ENCODE assay signal across 8 cellular contexts in genomic region chr19:49801966-49802661, GRCh38. TPM values are rescaled to one million over a fixed set of nuclear protein-coding genes. Genes with fewer than 3 reads are reported as not detected.
DNase-seq lines count a peak whose midpoint lies in the region; ATAC-seq and TF ChIP-seq lines count a peak whose summit lies in the region.

No MANE protein-coding gene starts in this region.

- H3K4me3 ChIP-seq in BJ (ENCODE audit: low read depth, low read length) (peak overlapping the region; percentile 46), thoracic aorta (peak overlapping the region; percentile 48)

- peaks cover 0 to 7% of the 10 kb centered on the region in 2 donors for H3K4me1 ChIP-seq in thoracic aorta (ENCODE audit: control insufficient read depth in 1 of 2, low read depth in 2 of 2)

- H3K27me3 ChIP-seq in BJ (ENCODE audit: control insufficient read depth, insufficient read depth, low read length), result no peaks in the 10 kb centered on the region
- no peaks in the 10 kb centered on the region for H3K27me3 ChIP-seq in thoracic aorta (replicated peaks; ENCODE audit: insufficient read depth)

- ATAC-seq in left colon, result peak; percentile 61
- no peak for ATAC-seq in thoracic aorta (ENCODE audit: insufficient number of reproducible peaks, low FRiP score, low read depth)
- ATAC-seq in HG03442 (IDR thresholded peaks at IDR 0.05; ENCODE audit: unreplicated experiment), result no peak

- DNase-seq in BJ (ENCODE audit: low read depth), result peak; percentile 29
- peak; percentile 76 for DNase-seq in NCI-H2227 (lab: John Stamatoyannopoulos, UW; ENCODE audit: unreplicated experiment)
- DNase-seq in chondrocyte (ENCODE audit: low spot score), result no peak
- peak; percentile 77 to 81 for DNase-seq in left colon
- peak; percentile 75 for DNase-seq in thoracic aorta (ENCODE audit: low spot score)
- DNase-seq in activated T-cell treated with anti-CD3 and anti-CD28 coated beads, Interleukin-2, amount 50 U/mL, for 1 hour, result no peak
- no peak for DNase-seq in GM19240 (ENCODE audit: insufficient read length, low spot score)

- POLR2A ChIA-PET in BJ (lab: Charles Lee), result interaction anchor here (0.6 kb wide), 1 partner anchor 16 kb away, joined by 5 read pairs; no protein-coding TSS in a partner anchor

- no peaks in the 10 kb centered on the region for H3K27me3 Mint-ChIP-seq in chondrocyte (ENCODE audit: low read depth)

- CTCF ChIA-PET in BJ (lab: Yijun Ruan, JAX), result no interaction called here

- peak overlapping the region; percentile 5 to 37 for H3K27ac ChIP-seq in thoracic aorta

- peaks cover 33% of the 10 kb centered on the region for H3K36me3 Mint-ChIP-seq in chondrocyte (ENCODE audit: low read depth)

- H3K9me3 Mint-ChIP-seq in chondrocyte (ENCODE audit: low read depth), result no peaks in the 10 kb centered on the region

- peaks cover 46% of the 10 kb centered on the region for H3K36me3 ChIP-seq in BJ (ENCODE audit: control insufficient read depth, insufficient read depth, low read length)
- peaks cover 49% of the 10 kb centered on the region for H3K36me3 ChIP-seq in thoracic aorta

- H3K27ac Mint-ChIP-seq in chondrocyte (ENCODE audit: unreplicated experiment), result peak overlapping the region; percentile 59

- TF ChIP-seq CTCF in BJ (IDR thresholded peaks at IDR 0.05; ENCODE audit: insufficient read depth, low read depth, low read length), result peak; percentile 62
- TF ChIP-seq CTCF in chondrocyte (IDR thresholded peaks at IDR 0.05), result peak; percentile 62
- no peak for TF ChIP-seq CTCF in thoracic aorta (IDR thresholded peaks at IDR 0.05)

- intact Hi-C loops in left colon (cut with DNase I, micrococcal nuclease), result no loop called here

- H3K9me3 ChIP-seq in thoracic aorta, result no peaks in the 10 kb centered on the region

- no peak overlapping the region for H3K4me3 Mint-ChIP-seq in chondrocyte (ENCODE audit: unreplicated experiment)

- H3K4me1 Mint-ChIP-seq in chondrocyte (ENCODE audit: low read depth), result peaks cover 8% of the 10 kb centered on the region

RNA-seq across cellular contexts. Expression of gene FUZ, which starts 11.0 kb away (rescaled TPM):
- 8.3 and 14.3 TPM in 2 replicates for polyA plus RNA-seq in BJ (2011; rRNA removed)
- 4.6 and 6.4 TPM in 2 replicates for polyA minus RNA-seq in BJ (2011; rRNA and poly(A)+ RNA removed)
- total RNA-seq in chondrocyte (10.2 to 19.8 TPM (median 10.8 TPM) in 3 replicates), left colon (1 to 10 TPM; 7.6 to 10.0 TPM), thoracic aorta (10 to 100 TPM; 23.6 to 27.3 TPM)

RNA-seq across cellular contexts. Expression of gene MED25, which starts 16.0 kb away (rescaled TPM):
- 12.3 and 27.7 TPM in 2 replicates for polyA plus RNA-seq in BJ (2011; rRNA removed)
- 20.0 and 34.8 TPM in 2 replicates for polyA minus RNA-seq in BJ (2011; rRNA and poly(A)+ RNA removed)
- total RNA-seq in chondrocyte (40.0 to 44.6 TPM (median 40.1 TPM) in 3 replicates), left colon (10 to 100 TPM; 52.6 to 52.8 TPM), thoracic aorta (10 to 100 TPM; 29.8 to 37.0 TPM)

RNA-seq across cellular contexts. Expression of gene AP2A1, which starts 35.3 kb away (rescaled TPM):
- 82.1 and 153 TPM in 2 replicates for polyA plus RNA-seq in BJ (2011; rRNA removed)
- polyA minus RNA-seq in BJ (2011; rRNA and poly(A)+ RNA removed), result 110 and 142 TPM in 2 replicates
- total RNA-seq in chondrocyte (144 to 149 TPM (median 146 TPM) in 3 replicates), left colon (10 to 100 TPM; 71.2 to 72.9 TPM), thoracic aorta (10 to 100 TPM; 81.1 to 89.7 TPM)

RNA-seq across cellular contexts. Expression of gene TSKS, which starts 39.0 kb away (rescaled TPM):
- polyA plus RNA-seq in BJ (2011; rRNA removed), result 0.11 and 0.15 TPM in 2 replicates
- not detected in 2 replicates for polyA minus RNA-seq in BJ (2011; rRNA and poly(A)+ RNA removed)
- not detected in 3 replicates for total RNA-seq in chondrocyte
- total RNA-seq in left colon, result under 1 TPM; 0.21 to 0.22 TPM
- total RNA-seq in thoracic aorta, result not detected

RNA-seq across cellular contexts. Expression of gene PTOV1, which starts 48.8 kb away (rescaled TPM):
- 30.7 and 67.6 TPM in 2 replicates for polyA plus RNA-seq in BJ (2011; rRNA removed)
- 72.9 and 94.6 TPM in 2 replicates for polyA minus RNA-seq in BJ (2011; rRNA and poly(A)+ RNA removed)
- total RNA-seq in chondrocyte (168 to 229 TPM (median 170 TPM) in 3 replicates), left colon (10 to 100 TPM; 95.3 to 95.5 TPM), thoracic aorta (10 to 100 TPM; 62.9 to 72.2 TPM)

Comparison
In these comparisons a context has a peak if more than half of its experiments do, and no peak if none do; other contexts are left out.
1. DNase-seq: peak in BJ (single experiment), NCI-H2227 (single experiment), left colon (2 of 2) and thoracic aorta (single experiment); none in chondrocyte (single experiment), activated T-cell treated with anti-CD3 and anti-CD28 coated beads, Interleukin-2, amount 50 U/mL, for 1 hour (single experiment) and GM19240 (single experiment).